In genomic region chr19:7524523-7524922, GRCh38 we compare ENCODE assay signal across 22 cellular contexts. TPM values are rescaled to one million over a fixed set of nuclear protein-coding genes. Genes with fewer than 3 reads are reported as not detected.
DNase-seq lines count a peak whose midpoint lies in the region; ATAC-seq, FAIRE-seq and TF ChIP-seq lines count a peak whose summit lies in the region.
"Had no signal": no experiment of that assay in that cellular context is flagged by ENCODE, and none has a peak within 500 bp of the region (broad histone marks: within the 10 kb centered on the region; RNA-seq: fewer than 3 reads in every experiment).

No MANE protein-coding gene starts in this region.

- in situ Hi-C loops in K562 (cut with MboI) = no loop called here

- H3K27ac ChIP-seq in K562 (ENCODE audit: extremely low read depth, low read depth, low read length) = no peak overlapping the region
- H3K27ac ChIP-seq in thyroid gland = no peak overlapping the region
- H3K27ac ChIP-seq: 22Rv1; A549; BLaER1 treated with 17β-estradiol and CSF1 and Interleukin-3, amounts not matched to agents 10 nM and 100 nM had no signal

- H3K9ac ChIP-seq in K562 (ENCODE audit: insufficient read depth in 1 of 2, low read depth in 2 of 2, low read length in 2 of 2) = no peak overlapping the region

- peak overlapping the region; percentile 11 for H3K4me3 Mint-ChIP-seq in activated naive CD4-positive, alpha-beta T cell treated with anti-CD3 and anti-CD28 coated beads, Interleukin-2, amount 50 U/mL, for 24 hours
- peak overlapping the region in 2 of 3 experiments; percentile 56 to 67 for H3K4me3 Mint-ChIP-seq in nephron
- H3K4me3 Mint-ChIP-seq in stimulated activated effector memory CD8-positive, alpha-beta T cell treated with anti-CD3 and anti-CD28 coated beads, Interleukin-12 subunit alpha, Interleukin-12 subunit beta, amount 100 ng/mL, for 72 hours = no peak overlapping the region

- H3K36me3 Mint-ChIP-seq in activated naive CD4-positive, alpha-beta T cell treated with anti-CD3 and anti-CD28 coated beads, Interleukin-2, amount 50 U/mL, for 24 hours = peaks cover 1% of the 10 kb centered on the region
- peaks cover 8% of the 10 kb centered on the region for H3K36me3 Mint-ChIP-seq in nephron (ENCODE audit: low read depth)
- H3K36me3 Mint-ChIP-seq in stimulated activated effector memory CD8-positive, alpha-beta T cell treated with anti-CD3 and anti-CD28 coated beads, Interleukin-12 subunit alpha, Interleukin-12 subunit beta, amount 100 ng/mL, for 72 hours = peaks cover 42% of the 10 kb centered on the region

- no peak overlapping the region for H3K4me2 ChIP-seq in K562 (ENCODE audit: insufficient read depth, low read length)
- H3K4me2 ChIP-seq: A549 had no signal

- TF ChIP-seq CTCF in K562 (IDR thresholded peaks at IDR 0.05 in 2 of 3, conservative IDR thresholded peaks at IDR 0.05 in 1 of 3; ENCODE audit: insufficient read depth in 2 of 3, low read depth in 1 of 3, low read length in 3 of 3) (no peak), nephron (IDR thresholded peaks at IDR 0.05; ENCODE audit: unreplicated experiment in 3 of 3) (no peak), thyroid gland (IDR thresholded peaks at IDR 0.05) (no peak)

- no peaks in the 10 kb centered on the region for H3K27me3 ChIP-seq in K562 (ENCODE audit: control insufficient read depth in 2 of 2, insufficient read depth in 2 of 2, low read length in 2 of 2)
- H3K27me3 ChIP-seq in thyroid gland = no peaks in the 10 kb centered on the region
- H3K27me3 ChIP-seq: BLaER1 treated with 17β-estradiol and CSF1 and Interleukin-3, amounts not matched to agents 10 nM and 100 nM had no signal

- H3K36me3 ChIP-seq in K562 (ENCODE audit: control insufficient read depth, insufficient read depth, low read length) = peaks cover 8% of the 10 kb centered on the region; the same call in 1 of the 3 replicates
- H3K36me3 ChIP-seq in thyroid gland = peaks cover 9 to 10% of the 10 kb centered on the region in 2 donors
- H3K36me3 ChIP-seq: HAP-1 had no signal

- DNase-seq in activated naive CD4-positive, alpha-beta T cell treated with Interleukin-2 at 50 U/mL for 16 hours = no peak
- DNase-seq in K562 (ENCODE audit: extremely low read depth in 1 of 4, low spot score in 3 of 4) (no peak), thyroid gland (no peak)
- no peak for DNase-seq in stimulated activated effector memory CD8-positive, alpha-beta T cell treated with anti-CD3 and anti-CD28 coated beads, Interleukin-12 subunit alpha, Interleukin-12 subunit beta, amount 100 ng/mL, for 72 hours (ENCODE audit: low spot score in 2 of 2)
- no peak for DNase-seq in NK-92 treated with Interleukin-12 subunit alpha and Interleukin-12 subunit beta, amount 100 ng/mL, for 24 hours (lab: John Stamatoyannopoulos, UW)
- DNase-seq: CD8-positive, alpha-beta memory T cell; COR-L47; DMS 273 treated with DMSO at 0.1 percent for 48 hours; DMS53; DND-41; EL had no signal

- no peak overlapping the region for H2AFZ ChIP-seq in K562 (ENCODE audit: low read depth, low read length)

- 64% methylated on average over 5 of the region's 5 CpGs for WGBS in K562 (ENCODE audit: insufficient coverage, low coverage, missing lambda C conversion rate)
- WGBS in thyroid gland, 2 donors = 92 to 99% methylated on average over 5 of the region's 5 CpGs

- no peaks in the 10 kb centered on the region for H3K27me3 Mint-ChIP-seq in activated naive CD4-positive, alpha-beta T cell treated with anti-CD3 and anti-CD28 coated beads, Interleukin-2, amount 50 U/mL, for 24 hours
- no peaks in the 10 kb centered on the region for H3K27me3 Mint-ChIP-seq in nephron (ENCODE audit: low read depth)
- H3K27me3 Mint-ChIP-seq: IgD-negative memory B cell had no signal

- H3K9me3 Mint-ChIP-seq in activated naive CD4-positive, alpha-beta T cell treated with anti-CD3 and anti-CD28 coated beads, Interleukin-2, amount 50 U/mL, for 24 hours = no peaks in the 10 kb centered on the region
- H3K9me3 Mint-ChIP-seq in nephron = no peaks in the 10 kb centered on the region
- H3K9me3 Mint-ChIP-seq in stimulated activated effector memory CD8-positive, alpha-beta T cell treated with anti-CD3 and anti-CD28 coated beads, Interleukin-12 subunit alpha, Interleukin-12 subunit beta, amount 100 ng/mL, for 72 hours = no peaks in the 10 kb centered on the region
- H3K9me3 Mint-ChIP-seq: CD8-positive, alpha-beta memory T cell; IgD-negative memory B cell had no signal

- POLR2A ChIA-PET in K562 (lab: Yijun Ruan, JAX) = interaction anchor here (0.7 kb wide), 1 partner anchor 15 kb away, joined by 3 read pairs; no protein-coding TSS in a partner anchor

- FAIRE-seq in K562 (lab: Jason Lieb, UNC) = no peak
- FAIRE-seq: A549, GM12891, GM19239, H1, HTR-8/SVneo had no signal

- H3K79me2 ChIP-seq in K562 (ENCODE audit: control insufficient read depth, insufficient read depth, low read length) = peaks cover 4% of the 10 kb centered on the region; the same call in 2 of the 3 replicates

- peaks cover 12% of the 10 kb centered on the region for H3K4me1 Mint-ChIP-seq in activated naive CD4-positive, alpha-beta T cell treated with anti-CD3 and anti-CD28 coated beads, Interleukin-2, amount 50 U/mL, for 24 hours
- H3K4me1 Mint-ChIP-seq in nephron = peaks cover 7% of the 10 kb centered on the region
- peaks cover 17% of the 10 kb centered on the region for H3K4me1 Mint-ChIP-seq in stimulated activated effector memory CD8-positive, alpha-beta T cell treated with anti-CD3 and anti-CD28 coated beads, Interleukin-12 subunit alpha, Interleukin-12 subunit beta, amount 100 ng/mL, for 72 hours

- H4K20me1 ChIP-seq in K562 (replicated peaks; ENCODE audit: control insufficient read depth, insufficient read depth, low read length) = no peaks in the 10 kb centered on the region

- TF ChIP-seq RAD21 in K562 (CRISPR knock-in tag; conservative IDR thresholded peaks at IDR 0.05 in 1 of 2, IDR thresholded peaks at IDR 0.05 in 1 of 2) = no peak

- ATAC-seq in K562 = no peak
- no peak for ATAC-seq in stimulated activated effector memory CD8-positive, alpha-beta T cell treated with anti-CD3 and anti-CD28 coated beads, Interleukin-12 subunit alpha, Interleukin-12 subunit beta, amount 100 ng/mL, for 72 hours
- ATAC-seq: A549 had no signal

- CTCF ChIA-PET in K562 (lab: Yijun Ruan, JAX; ENCODE audit: low intra/inter-chr PET ratio) = no interaction called here

- TF ChIP-seq EP300 in K562 (IDR thresholded peaks at IDR 0.05; ENCODE audit: low read length) = no peak

- H3K4me3 ChIP-seq in K562 (no peak overlapping the region), thyroid gland (replicated peaks in 1 of 3) (no peak overlapping the region)
- H3K4me3 ChIP-seq: A549, HAP-1 had no signal

- no TSS peak for BruUV-seq in K562 (replicated peaks; lab: Mats Ljungman, UMichigan)

- no peak for TF ChIP-seq POLR2A in K562 (conservative IDR thresholded peaks at IDR 0.05)
- TF ChIP-seq POLR2A in thyroid gland (IDR thresholded peaks at IDR 0.05) = no peak

- peaks cover 6 to 43% of the 10 kb centered on the region in 2 experiments; a peak in 4 of 5 replicates for H3K4me1 ChIP-seq in K562 (replicated peaks in 1 of 2; ENCODE audit: control insufficient read depth in 2 of 2, insufficient read depth in 2 of 2, low read length in 2 of 2)
- peaks cover 11 to 19% of the 10 kb centered on the region in 2 donors for H3K4me1 ChIP-seq in thyroid gland

- H3K9me1 ChIP-seq in K562 (ENCODE audit: control insufficient read depth, insufficient read depth, low read length) = no peaks in the 10 kb centered on the region

- H3K27ac Mint-ChIP-seq in activated naive CD4-positive, alpha-beta T cell treated with anti-CD3 and anti-CD28 coated beads, Interleukin-2, amount 50 U/mL, for 24 hours = no peak overlapping the region
- no peak overlapping the region for H3K27ac Mint-ChIP-seq in nephron
- no peak overlapping the region for H3K27ac Mint-ChIP-seq in stimulated activated effector memory CD8-positive, alpha-beta T cell treated with anti-CD3 and anti-CD28 coated beads, Interleukin-12 subunit alpha, Interleukin-12 subunit beta, amount 100 ng/mL, for 72 hours

- H3K9me3 ChIP-seq in K562 (replicated peaks; ENCODE audit: control insufficient read depth, insufficient read depth, low read depth, low read length) (no peaks in the 10 kb centered on the region), thyroid gland (no peaks in the 10 kb centered on the region)
- H3K9me3 ChIP-seq: A549; BLaER1 treated with 17β-estradiol and CSF1 and Interleukin-3, amounts not matched to agents 10 nM and 100 nM; HAP-1 had no signal

- intact Hi-C loops in K562 (cut with micrococcal nuclease) (no loop called here), thyroid gland (cut with DNase I) (no loop called here)

RNA-seq across cellular contexts. Expression of gene MCOLN1, which starts 2.1 kb away (rescaled TPM):
- 31.5 and 96.4 TPM in 2 replicates for total RNA-seq in K562 (2011; cell fraction: chromatin; rRNA removed; ENCODE audit: low replicate concordance)
- 70.1 and 71.4 TPM in 2 replicates for total RNA-seq in K562 (2011; cell fraction: nucleolus; rRNA removed)
- total RNA-seq in K562 (2011; cell fraction: nucleoplasm; rRNA removed) = 41.6 and 43.7 TPM in 2 replicates
- total RNA-seq in K562 (2014; rRNA removed) (3.9 and 7.4 TPM in 2 replicates), K562 (2014; rRNA removed; fragmentation: Illumina TruSeq; extraction: Trizol) (1.5 and 2.6 TPM in 2 replicates), K562 (2015; rRNA removed; fragmentation: Illumina TruSeq; extraction: Trizol) (3.5 and 4.9 TPM in 2 replicates), K562 (2021) (14.2 and 15.1 TPM in 2 replicates), thyroid gland (10 to 100 TPM in 3 of 4 donors, 1 to 10 TPM in 1; 9.1 to 25.0 (median 14.5) TPM)
- polyA plus RNA-seq in K562 (2011; rRNA removed) (10.6 and 12.0 TPM in 2 replicates), K562 (2014; fragmentation: Illumina TruSeq; extraction: Trizol) (7.1 and 8.9 TPM in 2 replicates), K562 (2014; fragmentation: Nextera tagmentation; extraction: Ambion mirVana) (under 1 TPM; 0.25 to 0.83 TPM), K562 (2014; rRNA removed) (15.4 and 17.0 TPM in 2 replicates)
- 10.0 and 24.6 TPM in 2 replicates for polyA plus RNA-seq in K562 (2011; cell fraction: cytosol; rRNA removed)
- polyA plus RNA-seq in K562 (2011; cell fraction: nucleus; rRNA removed) = 37.8 and 59.0 TPM in 2 replicates
- 11.8 and 15.7 TPM in 2 replicates for polyA plus RNA-seq in K562 (2012)
- polyA minus RNA-seq in K562 (2011; rRNA and poly(A)+ RNA removed) = 4.7 and 8.5 TPM in 2 replicates
- 7.9 and 10.4 TPM in 2 replicates for polyA minus RNA-seq in K562 (2011; cell fraction: cytosol; rRNA and poly(A)+ RNA removed)
- 9.4 and 11.6 TPM in 2 replicates for polyA minus RNA-seq in K562 (2011; cell fraction: nucleus; rRNA and poly(A)+ RNA removed)

RNA-seq across cellular contexts. Expression of gene ZNF358, which starts 8.6 kb away (rescaled TPM):
- 0.39 and 3.7 TPM in 2 replicates for total RNA-seq in K562 (2011; cell fraction: chromatin; rRNA removed; ENCODE audit: low replicate concordance)
- 1.8 and 2.5 TPM in 2 replicates for total RNA-seq in K562 (2011; cell fraction: nucleolus; rRNA removed)
- total RNA-seq in K562 (2011; cell fraction: nucleoplasm; rRNA removed) = 2.4 and 2.6 TPM in 2 replicates
- total RNA-seq in K562 (2014; rRNA removed) (5.9 and 8.0 TPM in 2 replicates), K562 (2014; rRNA removed; fragmentation: Illumina TruSeq; extraction: Trizol) (1.4 and 2.4 TPM in 2 replicates), K562 (2015; rRNA removed; fragmentation: Illumina TruSeq; extraction: Trizol) (4.1 and 4.6 TPM in 2 replicates), K562 (2021) (9.1 and 9.3 TPM in 2 replicates), thyroid gland (100 to 1,000 TPM in 1 of 4 donors, 10 to 100 TPM in 3; 57.6 to 102 (median 69.5) TPM)
- polyA plus RNA-seq in K562 (2011; rRNA removed) (4.9 and 7.6 TPM in 2 replicates), K562 (2014; fragmentation: Illumina TruSeq; extraction: Trizol) (12.9 and 17.2 TPM in 2 replicates), K562 (2014; fragmentation: Nextera tagmentation; extraction: Ambion mirVana) (under 1 TPM; 0.04 TPM), K562 (2014; rRNA removed) (5.3 and 6.3 TPM in 2 replicates)
- 11.3 and 16.2 TPM in 2 replicates for polyA plus RNA-seq in K562 (2011; cell fraction: cytosol; rRNA removed)
- 4.4 and 6.5 TPM in 2 replicates for polyA plus RNA-seq in K562 (2011; cell fraction: nucleus; rRNA removed)
- 7.0 and 15.6 TPM in 2 replicates for polyA plus RNA-seq in K562 (2012)
- polyA minus RNA-seq in K562 (2011; rRNA and poly(A)+ RNA removed) = 1.1 and 1.6 TPM in 2 replicates
- 3.9 and 6.9 TPM in 2 replicates for polyA minus RNA-seq in K562 (2011; cell fraction: cytosol; rRNA and poly(A)+ RNA removed)
- polyA minus RNA-seq in K562 (2011; cell fraction: nucleus; rRNA and poly(A)+ RNA removed) = 1.1 and 2.1 TPM in 2 replicates

RNA-seq across cellular contexts. Expression of gene PNPLA6, which starts 11.0 kb away (rescaled TPM):
- total RNA-seq in K562 (2011; cell fraction: chromatin; rRNA removed; ENCODE audit: low replicate concordance) = 25.7 and 85.1 TPM in 2 replicates
- 82.6 and 98.1 TPM in 2 replicates for total RNA-seq in K562 (2011; cell fraction: nucleolus; rRNA removed)
- total RNA-seq in K562 (2011; cell fraction: nucleoplasm; rRNA removed) = 36.0 and 52.2 TPM in 2 replicates
- total RNA-seq in K562 (2014; rRNA removed) (19.6 and 25.6 TPM in 2 replicates), K562 (2014; rRNA removed; fragmentation: Illumina TruSeq; extraction: Trizol) (3.2 and 6.5 TPM in 2 replicates), K562 (2015; rRNA removed; fragmentation: Illumina TruSeq; extraction: Trizol) (8.3 and 9.6 TPM in 2 replicates), K562 (2021) (30.2 and 32.3 TPM in 2 replicates), thyroid gland (10 to 100 TPM; 53.2 to 93.9 (median 84.1) TPM)
- polyA plus RNA-seq in K562 (2011; rRNA removed) (7.4 and 16.1 TPM in 2 replicates), K562 (2014; fragmentation: Illumina TruSeq; extraction: Trizol) (9.9 and 12.8 TPM in 2 replicates), K562 (2014; fragmentation: Nextera tagmentation; extraction: Ambion mirVana) (under 1 TPM; 0.07 to 0.74 TPM), K562 (2014; rRNA removed) (15.7 and 17.0 TPM in 2 replicates)
- polyA plus RNA-seq in K562 (2011; cell fraction: cytosol; rRNA removed) = 10.8 and 19.2 TPM in 2 replicates
- 41.4 and 57.5 TPM in 2 replicates for polyA plus RNA-seq in K562 (2011; cell fraction: nucleus; rRNA removed)
- polyA plus RNA-seq in K562 (2012) = 18.1 and 35.8 TPM in 2 replicates
- polyA minus RNA-seq in K562 (2011; rRNA and poly(A)+ RNA removed) = 6.2 and 8.8 TPM in 2 replicates
- 16.3 and 30.6 TPM in 2 replicates for polyA minus RNA-seq in K562 (2011; cell fraction: cytosol; rRNA and poly(A)+ RNA removed)
- 23.7 and 30.1 TPM in 2 replicates for polyA minus RNA-seq in K562 (2011; cell fraction: nucleus; rRNA and poly(A)+ RNA removed)

RNA-seq across cellular contexts. Expression of gene PEX11G, which starts 35.7 kb away (rescaled TPM):
- 1.5 and 4.5 TPM in 2 replicates for total RNA-seq in K562 (2011; cell fraction: chromatin; rRNA removed; ENCODE audit: low replicate concordance)
- total RNA-seq in K562 (2011; cell fraction: nucleolus; rRNA removed) = 3.2 and 5.0 TPM in 2 replicates
- total RNA-seq in K562 (2011; cell fraction: nucleoplasm; rRNA removed) = 1.8 and 2.3 TPM in 2 replicates
- 1.7 and 3.2 TPM in 2 replicates for total RNA-seq in K562 (2014; rRNA removed)
- 0.29 and 0.32 TPM in 2 replicates for total RNA-seq in K562 (2014; rRNA removed; fragmentation: Illumina TruSeq; extraction: Trizol)
- total RNA-seq in K562 (2015; rRNA removed; fragmentation: Illumina TruSeq; extraction: Trizol) = 0.47 and 0.98 TPM in 2 replicates
- total RNA-seq in K562 (2021) = 1.8 and 2.1 TPM in 2 replicates
- 0.86 and 1.6 TPM in 2 replicates for polyA plus RNA-seq in K562 (2011; rRNA removed)
- polyA plus RNA-seq in K562 (2011; cell fraction: cytosol; rRNA removed) = 2.2 and 5.5 TPM in 2 replicates
- 1.9 and 3.8 TPM in 2 replicates for polyA plus RNA-seq in K562 (2011; cell fraction: nucleus; rRNA removed)
- polyA plus RNA-seq in K562 (2012) = 1.8 and 3.7 TPM in 2 replicates
- 0.54 and 0.79 TPM in 2 replicates for polyA plus RNA-seq in K562 (2014; fragmentation: Illumina TruSeq; extraction: Trizol)
- under 1 TPM in 1 of 2 experiments, not detected in 1; 0.07 TPM for polyA plus RNA-seq in K562 (2014; fragmentation: Nextera tagmentation; extraction: Ambion mirVana)
- polyA plus RNA-seq in K562 (2014; rRNA removed) = 1.5 and 2.2 TPM in 2 replicates
- polyA minus RNA-seq in K562 (2011; rRNA and poly(A)+ RNA removed) = 0.51 and 0.70 TPM in 2 replicates
- polyA minus RNA-seq in K562 (2011; cell fraction: cytosol; rRNA and poly(A)+ RNA removed) = 1.0 TPM in 1 of 2 replicates, not detected in the other
- polyA minus RNA-seq in K562 (2011; cell fraction: nucleus; rRNA and poly(A)+ RNA removed) = 1.6 and 1.7 TPM in 2 replicates
- 10 to 100 TPM in 1 of 4 donors, 1 to 10 TPM in 3; 2.3 to 11.5 (median 5.5) TPM for total RNA-seq in thyroid gland

Comparison
In these comparisons a context has a peak if more than half of its experiments do, and no peak if none do; other contexts are left out.
1. RNA of gene ZNF358, which starts 8.6 kb away (total RNA-seq): 57.6 to 102 TPM in thyroid gland; 0.39 to 9.3 TPM in K562; every median in the first group is over 4 times any median in the second.